1 cellular context compared by ENCODE assay signal in genomic region chr13:29508874-29509249, GRCh38.
TF ChIP-seq lines count a peak whose summit lies in the region.

No MANE protein-coding gene starts in this region.

TF ChIP-seq in WTC11, 78 proteins besides CTCF, POLR2A, EP300 and RAD21 (continued from another document):
- TF ChIP-seq USF2 (CRISPR knock-in tag; IDR thresholded peaks at IDR 0.05) (no peak), PRDM15 (CRISPR knock-in tag; IDR thresholded peaks at IDR 0.05) (no peak), FOXK1 (CRISPR knock-in tag; IDR thresholded peaks at IDR 0.05) (no peak), OVOL2 (CRISPR knock-in tag; IDR thresholded peaks at IDR 0.05; ENCODE audit: borderline replicate concordance) (no peak), ZNF263 (CRISPR knock-in tag; IDR thresholded peaks at IDR 0.05; ENCODE audit: low read depth) (no peak), JUN (CRISPR knock-in tag; IDR thresholded peaks at IDR 0.05) (no peak)
